27 cellular contexts compared by ENCODE assay signal in the genomic region with DNA sequence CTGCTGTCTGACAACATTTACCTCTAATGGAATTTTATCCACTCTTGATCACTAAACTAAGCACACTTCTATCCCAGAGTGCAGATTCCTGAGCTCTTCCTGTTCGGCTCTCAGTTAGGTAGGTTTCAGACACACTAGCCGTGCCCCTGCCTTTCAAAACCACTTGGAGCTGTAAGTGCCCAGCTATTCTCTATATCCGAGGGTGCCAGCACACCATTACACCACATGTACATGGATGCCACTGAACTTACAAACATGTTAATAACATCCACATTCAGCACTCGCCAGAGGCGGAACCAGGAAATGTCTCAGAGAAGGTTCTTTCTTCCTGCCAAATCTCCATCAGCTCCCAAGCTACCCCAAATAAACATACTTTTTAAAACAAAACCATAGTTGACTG.
DNase-seq lines count a peak whose midpoint lies in the region; ATAC-seq and TF ChIP-seq lines count a peak whose summit lies in the region.
"Had no signal": no experiment of that assay in that cellular context is flagged by ENCODE, and none has a peak within 500 bp of the region (broad histone marks: within the 10 kb centered on the region; RNA-seq: fewer than 3 reads in every experiment).

No MANE protein-coding gene starts in this region.

- TF ChIP-seq CTCF in colonic mucosa (IDR thresholded peaks at IDR 0.05) (no peak), spleen (IDR thresholded peaks at IDR 0.05 in 8 of 11, conservative IDR thresholded peaks at IDR 0.05 in 3 of 11) (no peak), Caco-2 (IDR thresholded peaks at IDR 0.05; ENCODE audit: insufficient read depth in 1 of 2, low read depth in 1 of 2, low read length in 1 of 2, severe bottlenecking in 1 of 2, unreplicated experiment in 1 of 2) (no peak)

- TF ChIP-seq POLR2A in spleen (IDR thresholded peaks at IDR 0.05) = no peak

- H3K36me3 Mint-ChIP-seq in Caco-2 (ENCODE audit: insufficient read depth, unreplicated experiment) = no peaks in the 10 kb centered on the region
- H3K36me3 Mint-ChIP-seq: activated CD8-positive, alpha-beta memory T cell treated with anti-CD3 and anti-CD28 coated beads, Interleukin-2, amount 10 ng/mL, durations not matched to agents 7 days and 5 days; naive B cell had no signal

- no TSS peak for BruUV-seq in Caco-2 (replicated peaks; lab: Mats Ljungman, UMichigan)

- H3K4me1 ChIP-seq in colonic mucosa (no peaks in the 10 kb centered on the region), spleen (peaks cover 2 to 13% (median 4%) of the 10 kb centered on the region in 6 donors), Caco-2 (no peaks in the 10 kb centered on the region)
- H3K4me1 ChIP-seq: pancreas, right lobe of liver had no signal

- H3K4me1 Mint-ChIP-seq in Caco-2 (ENCODE audit: low read depth, unreplicated experiment) = no peaks in the 10 kb centered on the region
- H3K4me1 Mint-ChIP-seq: activated CD8-positive, alpha-beta memory T cell treated with anti-CD3 and anti-CD28 coated beads, Interleukin-2, amount 10 ng/mL, durations not matched to agents 7 days and 5 days had no signal

- H3K9me3 ChIP-seq in MG63 = no peaks in the 10 kb centered on the region
- no peaks in the 10 kb centered on the region for H3K9me3 ChIP-seq in colonic mucosa
- H3K9me3 ChIP-seq in spleen = no peaks in the 10 kb centered on the region
- no peaks in the 10 kb centered on the region for H3K9me3 ChIP-seq in Caco-2
- H3K9me3 ChIP-seq: pancreas, right lobe of liver, SK-N-SH had no signal

- H3K9ac ChIP-seq in colonic mucosa (ENCODE audit: low read depth in 2 of 2, low read length in 2 of 2) = no peak overlapping the region
- H3K9ac ChIP-seq: SK-N-SH had no signal

- H3K27ac Mint-ChIP-seq in Caco-2 (ENCODE audit: unreplicated experiment) = no peak overlapping the region
- H3K27ac Mint-ChIP-seq: activated CD4-positive, alpha-beta T cell treated with anti-CD3 and anti-CD28 coated beads, Interleukin-2, amount 10 ng/mL, durations not matched to agents 24 days and 14 days; activated CD8-positive, alpha-beta memory T cell treated with anti-CD3 and anti-CD28 coated beads, Interleukin-2, amount 10 ng/mL, durations not matched to agents 7 days and 5 days; activated T-helper 1 cell treated with anti-CD3 and anti-CD28 coated beads, Interleukin-12 subunit alpha, Interleukin-12 subunit beta, Interleukin-2, Interleukin-4 antibody, amounts not matched to agents 30 ng/mL and 10 ng/mL and 1 ng/mL, durations not matched to agents 14 hours and 24 hours and 36 hours; naive B cell had no signal

- H3K27me3 ChIP-seq in MG63 = peaks cover 4% of the 10 kb centered on the region
- H3K27me3 ChIP-seq in colonic mucosa = no peaks in the 10 kb centered on the region
- no peaks in the 10 kb centered on the region for H3K27me3 ChIP-seq in layer of hippocampus (ENCODE audit: control insufficient read depth, insufficient read depth, low read length)
- peaks cover 0 to 11% (median 0%) of the 10 kb centered on the region in 7 donors for H3K27me3 ChIP-seq in spleen (replicated peaks in 1 of 7)
- no peaks in the 10 kb centered on the region for H3K27me3 ChIP-seq in Caco-2 (replicated peaks; ENCODE audit: control insufficient read depth, insufficient read depth, low read length)
- H3K27me3 ChIP-seq: pancreas, right lobe of liver had no signal

- DNase-seq in MG63 (peak; percentile 19), colonic mucosa (no peak), spleen (no peak), Caco-2 (no peak), NCI-H82 treated with DMSO at 0.1 percent for 48 hours (lab: John Stamatoyannopoulos, UW; ENCODE audit: unreplicated experiment) (no peak)
- DNase-seq: activated CD4-positive, alpha-beta T cell treated with anti-CD3 and anti-CD28 coated beads, Interleukin-2, amount 10 ng/mL, durations not matched to agents 24 days and 14 days; activated CD8-positive, alpha-beta memory T cell treated with anti-CD3 and anti-CD28 coated beads, Interleukin-2, amount 10 ng/mL, durations not matched to agents 7 days and 5 days; activated naive CD4-positive, alpha-beta T cell treated with anti-CD3 and anti-CD28 coated beads, Interleukin-2, amount 50 U/mL, for 16 hours; anterior cingulate cortex; effector memory CD4-positive, alpha-beta T cell; EL; naive B cell; NCI-H1105 treated with DMSO at 0.1 percent for 48 hours; NCI-H2107; NCI-H524; pancreas; right lobe of liver; RPMI8226; SK-N-SH; substantia nigra; T-helper 2 cell had no signal

- H3K27ac ChIP-seq in colonic mucosa = peak overlapping the region; percentile 41
- H3K27ac ChIP-seq in layer of hippocampus (ENCODE audit: low read depth, low read length) = peak overlapping the region; percentile 2
- H3K27ac ChIP-seq in spleen = peak overlapping the region in 7 of 8 donors; percentile 27 to 67 (median 48)
- H3K27ac ChIP-seq: C4-2B, HL-60, pancreas, right lobe of liver had no signal

- H3K4me3 Mint-ChIP-seq in Caco-2 (ENCODE audit: unreplicated experiment) = no peak overlapping the region
- H3K4me3 Mint-ChIP-seq: activated CD4-positive, alpha-beta T cell treated with anti-CD3 and anti-CD28 coated beads, Interleukin-2, amount 10 ng/mL, durations not matched to agents 24 days and 14 days; activated CD8-positive, alpha-beta memory T cell treated with anti-CD3 and anti-CD28 coated beads, Interleukin-2, amount 10 ng/mL, durations not matched to agents 7 days and 5 days; activated T-helper 1 cell treated with anti-CD3 and anti-CD28 coated beads, Interleukin-12 subunit alpha, Interleukin-12 subunit beta, Interleukin-2, Interleukin-4 antibody, amounts not matched to agents 30 ng/mL and 10 ng/mL and 1 ng/mL, durations not matched to agents 14 hours and 24 hours and 36 hours; naive B cell had no signal

- no peaks in the 10 kb centered on the region for H3K9me3 Mint-ChIP-seq in Caco-2 (ENCODE audit: unreplicated experiment)
- H3K9me3 Mint-ChIP-seq: activated CD4-positive, alpha-beta T cell treated with anti-CD3 and anti-CD28 coated beads, Interleukin-2, amount 10 ng/mL, durations not matched to agents 24 days and 14 days; activated T-helper 1 cell treated with anti-CD3 and anti-CD28 coated beads, Interleukin-12 subunit alpha, Interleukin-12 subunit beta, Interleukin-2, Interleukin-4 antibody, amounts not matched to agents 30 ng/mL and 10 ng/mL and 1 ng/mL, durations not matched to agents 14 hours and 24 hours and 36 hours; naive B cell had no signal

- ATAC-seq in GM19035 (IDR thresholded peaks at IDR 0.05; ENCODE audit: unreplicated experiment) (no peak), HG02798 (IDR thresholded peaks at IDR 0.05; ENCODE audit: poor library complexity, unreplicated experiment) (no peak)
- ATAC-seq: activated CD8-positive, alpha-beta memory T cell treated with anti-CD3 and anti-CD28 coated beads, Interleukin-2, amount 10 ng/mL, durations not matched to agents 7 days and 5 days; right lobe of liver had no signal

- intact Hi-C loops in colonic mucosa (cut with DNase I) (no loop called here), spleen (cut with DNase I; ENCODE audit: low total_unique reads) (no loop called here), Caco-2 (cut with micrococcal nuclease; ENCODE audit: unreplicated experiment) (no loop called here)

- H3K36me3 ChIP-seq in MG63 = no peaks in the 10 kb centered on the region
- H3K36me3 ChIP-seq in colonic mucosa = no peaks in the 10 kb centered on the region
- no peaks in the 10 kb centered on the region for H3K36me3 ChIP-seq in spleen
- H3K36me3 ChIP-seq in Caco-2 (ENCODE audit: control insufficient read depth, insufficient read depth, low read length) = no peaks in the 10 kb centered on the region
- H3K36me3 ChIP-seq: pancreas, right lobe of liver had no signal

- POLR2A ChIA-PET in Caco-2 (lab: Charles Lee) = no interaction called here

- H3K4me3 ChIP-seq in MG63 (no peak overlapping the region), colonic mucosa (no peak overlapping the region), spleen (no peak overlapping the region), Caco-2 (ENCODE audit: low read depth, low read length) (no peak overlapping the region)
- H3K4me3 ChIP-seq: pancreas, right lobe of liver had no signal

- CTCF ChIA-PET in Caco-2 (lab: Charles Lee) = no interaction called here

- H3K27me3 Mint-ChIP-seq in Caco-2 (ENCODE audit: insufficient read depth, unreplicated experiment) = peaks cover 10% of the 10 kb centered on the region

- 63 to 75% (median 70%) methylated on average over 5 of the region's 5 CpGs for WGBS in spleen, 5 donors
